ENCODE assay signal across 8 cellular contexts in genomic region chr6:52317841-52318581, GRCh38. TPM values are rescaled to one million over a fixed set of nuclear protein-coding genes. Genes with fewer than 3 reads are reported as not detected.
DNase-seq lines count a peak whose midpoint lies in the region; ATAC-seq and TF ChIP-seq lines count a peak whose summit lies in the region.

No MANE protein-coding gene starts in this region.

- H3K79me2 ChIP-seq in SK-N-SH (ENCODE audit: insufficient read depth) (no peaks in the 10 kb centered on the region), osteoblast (ENCODE audit: insufficient read depth, low read length) (no peaks in the 10 kb centered on the region)

- no peak for TF ChIP-seq POLR2A in breast epithelium (IDR thresholded peaks at IDR 0.05)

- no peaks in the 10 kb centered on the region for H3K9me2 ChIP-seq in SK-N-SH

- intact Hi-C loops in MCF 10A (cut with micrococcal nuclease) = no loop called here
- intact Hi-C loops in breast epithelium (cut with DNase I; ENCODE audit: low total_unique reads) = no loop called here
- intact Hi-C loops in activated T-helper 1 cell treated with anti-CD3 and anti-CD28 coated beads, Interleukin-12 subunit alpha, Interleukin-12 subunit beta, Interleukin-2, Interleukin-4 antibody, amounts not matched to agents 30 ng/mL and 10 ng/mL and 1 ng/mL, durations not matched to agents 14 hours and 24 hours and 36 hours (cut with micrococcal nuclease) = no loop called here

- ATAC-seq in HG03064 (IDR thresholded peaks at IDR 0.05; ENCODE audit: low read depth, unreplicated experiment) = peak; percentile 97

- CTCF ChIA-PET in MCF 10A (lab: Yijun Ruan, JAX) (interaction anchor here (0.6 to 1.0 kb wide), 2 partner anchors 25 to 31 kb away, joined by 4 read pairs; no protein-coding TSS in a partner anchor), SK-N-SH (lab: Yijun Ruan, JAX) (interaction anchor here (1.7 kb wide), 1 partner anchor 32 kb away, joined by 4 read pairs; no protein-coding TSS in a partner anchor)
- CTCF ChIA-PET in activated naive CD4-positive, alpha-beta T cell treated with anti-CD3 and anti-CD28 coated beads, Interleukin-2, amount 10 ng/mL, durations not matched to agents 7 days and 5 days (lab: Charles Lee) = no interaction called here

- H3K27me3 ChIP-seq in breast epithelium (no peaks in the 10 kb centered on the region), SK-N-SH (ENCODE audit: insufficient read depth) (no peaks in the 10 kb centered on the region), osteoblast (ENCODE audit: insufficient read depth, low read length) (peaks cover 2% of the 10 kb centered on the region)

- H4K20me1 ChIP-seq in SK-N-SH (ENCODE audit: insufficient read depth) (no peaks in the 10 kb centered on the region), osteoblast (ENCODE audit: insufficient read depth, low read length) (no peaks in the 10 kb centered on the region)

- no peaks in the 10 kb centered on the region for H3K36me3 ChIP-seq in breast epithelium
- no peaks in the 10 kb centered on the region for H3K36me3 ChIP-seq in SK-N-SH (replicated peaks in 1 of 2; ENCODE audit: control insufficient read depth in 1 of 2, insufficient read depth in 2 of 2, low read length in 1 of 2)
- no peaks in the 10 kb centered on the region for H3K36me3 ChIP-seq in osteoblast (ENCODE audit: insufficient read depth, low read length)

- H3K4me1 ChIP-seq in breast epithelium (no peaks in the 10 kb centered on the region), SK-N-SH (ENCODE audit: control insufficient read depth in 1 of 2, insufficient read depth in 2 of 2, low read depth in 1 of 2, low read length in 1 of 2) (peaks cover 0 to 14% of the 10 kb centered on the region in 2 experiments; a peak in 2 of 4 replicates), osteoblast (ENCODE audit: insufficient read depth, low read length) (peaks cover 6% of the 10 kb centered on the region)

- WGBS in SK-N-SH (ENCODE audit: low lambda C conversion rate) = 44% methylated on average over 4 of the region's 4 CpGs

- H3K9me3 Mint-ChIP-seq in MCF 10A (ENCODE audit: unreplicated experiment) = no peaks in the 10 kb centered on the region
- no peaks in the 10 kb centered on the region for H3K9me3 Mint-ChIP-seq in activated T-helper 1 cell treated with anti-CD3 and anti-CD28 coated beads, Interleukin-12 subunit alpha, Interleukin-12 subunit beta, Interleukin-2, Interleukin-4 antibody, amounts not matched to agents 30 ng/mL and 10 ng/mL and 1 ng/mL, durations not matched to agents 14 hours and 24 hours and 36 hours
- H3K9me3 Mint-ChIP-seq in activated naive CD4-positive, alpha-beta T cell treated with anti-CD3 and anti-CD28 coated beads, Interleukin-2, amount 10 ng/mL, durations not matched to agents 7 days and 5 days = no peaks in the 10 kb centered on the region

- no peaks in the 10 kb centered on the region for H3K36me3 Mint-ChIP-seq in MCF 10A (ENCODE audit: insufficient read depth, unreplicated experiment)
- no peaks in the 10 kb centered on the region for H3K36me3 Mint-ChIP-seq in activated T-helper 1 cell treated with anti-CD3 and anti-CD28 coated beads, Interleukin-12 subunit alpha, Interleukin-12 subunit beta, Interleukin-2, Interleukin-4 antibody, amounts not matched to agents 30 ng/mL and 10 ng/mL and 1 ng/mL, durations not matched to agents 14 hours and 24 hours and 36 hours (ENCODE audit: low read depth)
- no peaks in the 10 kb centered on the region for H3K36me3 Mint-ChIP-seq in activated naive CD4-positive, alpha-beta T cell treated with anti-CD3 and anti-CD28 coated beads, Interleukin-2, amount 10 ng/mL, durations not matched to agents 7 days and 5 days

- TF ChIP-seq CTCF in MCF 10A (IDR thresholded peaks at IDR 0.05; ENCODE audit: unreplicated experiment) (no peak), breast epithelium (IDR thresholded peaks at IDR 0.05) (no peak), SK-N-SH (IDR thresholded peaks at IDR 0.05) (no peak), osteoblast (IDR thresholded peaks at IDR 0.05; ENCODE audit: extremely low read depth, low read depth, low read length) (no peak)

- POLR2A ChIA-PET in MCF 10A (lab: Yijun Ruan, JAX) = interaction anchor here (0.6 kb wide), 2 partner anchors 26 to 1317 kb away, joined by 3 read pairs; no protein-coding TSS in a partner anchor
- POLR2A ChIA-PET in SK-N-SH (lab: Yijun Ruan, JAX) = no interaction called here

- no TSS peak for BruUV-seq in MCF 10A (replicated peaks; lab: Mats Ljungman, UMichigan)

- H3K9me3 ChIP-seq in breast epithelium = no peaks in the 10 kb centered on the region
- no peaks in the 10 kb centered on the region for H3K9me3 ChIP-seq in SK-N-SH
- no peaks in the 10 kb centered on the region for H3K9me3 ChIP-seq in osteoblast (ENCODE audit: low read depth, low read length)

- H3K27ac ChIP-seq in breast epithelium = no peak overlapping the region
- H3K27ac ChIP-seq in SK-N-SH (ENCODE audit: low read depth in 2 of 2, low read length in 1 of 2) = no peak overlapping the region
- H3K27ac ChIP-seq in osteoblast (ENCODE audit: low read depth, low read length) = no peak overlapping the region

- no peak for TF ChIP-seq EP300 in SK-N-SH (IDR thresholded peaks at IDR 0.05; ENCODE audit: borderline replicate concordance in 1 of 2, low read depth in 1 of 2, low read length in 1 of 2)

- no peak overlapping the region for H3K4me3 Mint-ChIP-seq in MCF 10A (ENCODE audit: unreplicated experiment)
- no peak overlapping the region for H3K4me3 Mint-ChIP-seq in activated T-helper 1 cell treated with anti-CD3 and anti-CD28 coated beads, Interleukin-12 subunit alpha, Interleukin-12 subunit beta, Interleukin-2, Interleukin-4 antibody, amounts not matched to agents 30 ng/mL and 10 ng/mL and 1 ng/mL, durations not matched to agents 14 hours and 24 hours and 36 hours
- no peak overlapping the region for H3K4me3 Mint-ChIP-seq in activated naive CD4-positive, alpha-beta T cell treated with anti-CD3 and anti-CD28 coated beads, Interleukin-2, amount 10 ng/mL, durations not matched to agents 7 days and 5 days

- H3K4me3 ChIP-seq in breast epithelium (no peak overlapping the region), SK-N-SH (ENCODE audit: low read depth in 2 of 2, low read length in 1 of 2) (no peak overlapping the region), osteoblast (ENCODE audit: insufficient read depth, low read length) (no peak overlapping the region)

- H3K4me1 Mint-ChIP-seq in MCF 10A (ENCODE audit: insufficient read depth, unreplicated experiment) = peaks cover 13% of the 10 kb centered on the region
- peaks cover 19% of the 10 kb centered on the region for H3K4me1 Mint-ChIP-seq in activated T-helper 1 cell treated with anti-CD3 and anti-CD28 coated beads, Interleukin-12 subunit alpha, Interleukin-12 subunit beta, Interleukin-2, Interleukin-4 antibody, amounts not matched to agents 30 ng/mL and 10 ng/mL and 1 ng/mL, durations not matched to agents 14 hours and 24 hours and 36 hours (ENCODE audit: low read depth)
- H3K4me1 Mint-ChIP-seq in activated naive CD4-positive, alpha-beta T cell treated with anti-CD3 and anti-CD28 coated beads, Interleukin-2, amount 10 ng/mL, durations not matched to agents 7 days and 5 days = peaks cover 11% of the 10 kb centered on the region

- H3K27ac Mint-ChIP-seq in MCF 10A (ENCODE audit: low read depth, unreplicated experiment) = no peak overlapping the region
- no peak overlapping the region for H3K27ac Mint-ChIP-seq in activated T-helper 1 cell treated with anti-CD3 and anti-CD28 coated beads, Interleukin-12 subunit alpha, Interleukin-12 subunit beta, Interleukin-2, Interleukin-4 antibody, amounts not matched to agents 30 ng/mL and 10 ng/mL and 1 ng/mL, durations not matched to agents 14 hours and 24 hours and 36 hours
- H3K27ac Mint-ChIP-seq in activated naive CD4-positive, alpha-beta T cell treated with anti-CD3 and anti-CD28 coated beads, Interleukin-2, amount 10 ng/mL, durations not matched to agents 7 days and 5 days = no peak overlapping the region

- no peak overlapping the region for H3K4me2 ChIP-seq in SK-N-SH
- no peak overlapping the region for H3K4me2 ChIP-seq in osteoblast (ENCODE audit: insufficient read depth, low read length)

- H3F3A ChIP-seq in SK-N-SH (replicated peaks; ENCODE audit: insufficient read depth) = no peaks in the 10 kb centered on the region

- H3K27me3 Mint-ChIP-seq in MCF 10A (ENCODE audit: insufficient read depth, unreplicated experiment) = no peaks in the 10 kb centered on the region
- no peaks in the 10 kb centered on the region for H3K27me3 Mint-ChIP-seq in activated T-helper 1 cell treated with anti-CD3 and anti-CD28 coated beads, Interleukin-12 subunit alpha, Interleukin-12 subunit beta, Interleukin-2, Interleukin-4 antibody, amounts not matched to agents 30 ng/mL and 10 ng/mL and 1 ng/mL, durations not matched to agents 14 hours and 24 hours and 36 hours (ENCODE audit: insufficient read depth)
- peaks cover 12% of the 10 kb centered on the region for H3K27me3 Mint-ChIP-seq in activated naive CD4-positive, alpha-beta T cell treated with anti-CD3 and anti-CD28 coated beads, Interleukin-2, amount 10 ng/mL, durations not matched to agents 7 days and 5 days

- H3K9ac ChIP-seq in SK-N-SH = no peak overlapping the region

- H2AFZ ChIP-seq in SK-N-SH (ENCODE audit: low read depth) (no peak overlapping the region), osteoblast (ENCODE audit: low read length) (no peak overlapping the region)

- TF ChIP-seq RAD21 in SK-N-SH (IDR thresholded peaks at IDR 0.05; ENCODE audit: low read length) = no peak

- DNase-seq in MCF 10A (ENCODE audit: unreplicated experiment) (peak; percentile 60), breast epithelium (ENCODE audit: low spot score in 2 of 2) (no peak), SK-N-SH (no peak), osteoblast (ENCODE audit: insufficient read length, low spot score, missing footprints) (peak; percentile 81), COLO668 (lab: John Stamatoyannopoulos, UW; ENCODE audit: unreplicated experiment) (no peak)
- no peak for DNase-seq in activated T-helper 1 cell treated with anti-CD3 and anti-CD28 coated beads, Interleukin-12 subunit alpha, Interleukin-12 subunit beta, Interleukin-2, Interleukin-4 antibody, amounts not matched to agents 30 ng/mL and 10 ng/mL and 1 ng/mL, durations not matched to agents 14 hours and 24 hours and 36 hours (ENCODE audit: low spot score)
- DNase-seq in activated naive CD4-positive, alpha-beta T cell treated with anti-CD3 and anti-CD28 coated beads, Interleukin-2, amount 10 ng/mL, durations not matched to agents 7 days and 5 days = no peak

RNA-seq across cellular contexts. Expression of gene MCM3, which starts 33.5 kb away (rescaled TPM):
- total RNA-seq in MCF 10A (2022) (16.3 and 24.9 TPM in 2 replicates), breast epithelium (10 to 100 TPM; 31.2 to 44.5 (median 43.3) TPM), osteoblast (19.2 and 19.4 TPM in 2 replicates)
- polyA plus RNA-seq in SK-N-SH (2012; rRNA removed) = 62.4 and 71.4 TPM in 2 replicates
- 57.2 and 65.0 TPM in 2 replicates for polyA plus RNA-seq in SK-N-SH (2012; cell fraction: cytosol; rRNA removed)
- 65.2 and 85.5 TPM in 2 replicates for polyA plus RNA-seq in SK-N-SH (2012; cell fraction: nucleus; rRNA removed)
- total RNA-seq in activated T-helper 1 cell treated with anti-CD3 and anti-CD28 coated beads, Interleukin-12 subunit alpha, Interleukin-12 subunit beta, Interleukin-2, Interleukin-4 antibody, amounts not matched to agents 30 ng/mL and 10 ng/mL and 1 ng/mL, durations not matched to agents 14 hours and 24 hours and 36 hours = 212 and 214 TPM in 2 replicates

RNA-seq across cellular contexts. Expression of gene PAQR8, which starts 43.9 kb away (rescaled TPM):
- total RNA-seq in MCF 10A (2022) (1.8 and 1.9 TPM in 2 replicates), breast epithelium (1 to 10 TPM; 4.0 to 4.6 (median 4.3) TPM), osteoblast (3.5 and 3.6 TPM in 2 replicates)
- polyA plus RNA-seq in SK-N-SH (2012; rRNA removed) = 2.3 and 2.4 TPM in 2 replicates
- 2.2 and 3.1 TPM in 2 replicates for polyA plus RNA-seq in SK-N-SH (2012; cell fraction: cytosol; rRNA removed)
- polyA plus RNA-seq in SK-N-SH (2012; cell fraction: nucleus; rRNA removed) = 0.55 and 0.86 TPM in 2 replicates
- 2.5 and 2.8 TPM in 2 replicates for total RNA-seq in activated T-helper 1 cell treated with anti-CD3 and anti-CD28 coated beads, Interleukin-12 subunit alpha, Interleukin-12 subunit beta, Interleukin-2, Interleukin-4 antibody, amounts not matched to agents 30 ng/mL and 10 ng/mL and 1 ng/mL, durations not matched to agents 14 hours and 24 hours and 36 hours

Comparison
In these comparisons a context has a peak if more than half of its experiments do, and no peak if none do; other contexts are left out.
1. DNase-seq: peak in MCF 10A (single experiment) and osteoblast (single experiment); none in breast epithelium (0 of 2), SK-N-SH (single experiment), activated T-helper 1 cell treated with anti-CD3 and anti-CD28 coated beads, Interleukin-12 subunit alpha, Interleukin-12 subunit beta, Interleukin-2, Interleukin-4 antibody, amounts not matched to agents 30 ng/mL and 10 ng/mL and 1 ng/mL, durations not matched to agents 14 hours and 24 hours and 36 hours (single experiment), COLO668 (single experiment) and activated naive CD4-positive, alpha-beta T cell treated with anti-CD3 and anti-CD28 coated beads, Interleukin-2, amount 10 ng/mL, durations not matched to agents 7 days and 5 days (single experiment).